ENCODE assay signal across 15 cellular contexts in genomic region chr15:72809329-72809728, GRCh38. TPM values are rescaled to one million over a fixed set of nuclear protein-coding genes. Genes with fewer than 3 reads are reported as not detected.
DNase-seq lines count a peak whose midpoint lies in the region; ATAC-seq and TF ChIP-seq lines count a peak whose summit lies in the region.
"Had no signal": no experiment of that assay in that cellular context is flagged by ENCODE, and none has a peak within 500 bp of the region (broad histone marks: within the 10 kb centered on the region; RNA-seq: fewer than 3 reads in every experiment).

No MANE protein-coding gene starts in this region.

- no peak overlapping the region for H3K9ac ChIP-seq in BLaER1

- no peak for TF ChIP-seq POLR2A in spleen (IDR thresholded peaks at IDR 0.05)

- H3K27me3 ChIP-seq in BLaER1, result no peaks in the 10 kb centered on the region
- peaks cover 0 to 13% (median 0%) of the 10 kb centered on the region in 7 donors for H3K27me3 ChIP-seq in spleen (replicated peaks in 1 of 7)

- no peak overlapping the region for H3K4me3 ChIP-seq in BLaER1
- no peak overlapping the region for H3K4me3 ChIP-seq in spleen

- H3K36me3 ChIP-seq in BLaER1 (no peaks in the 10 kb centered on the region), spleen (no peaks in the 10 kb centered on the region)

- no peaks in the 10 kb centered on the region for H4K20me1 ChIP-seq in BLaER1

- H3K9me3 ChIP-seq in BLaER1 (peaks cover 16% of the 10 kb centered on the region), spleen (no peaks in the 10 kb centered on the region)

- H3K4me1 ChIP-seq in BLaER1 (peaks cover 35% of the 10 kb centered on the region), spleen (peaks cover 0 to 4% (median 0%) of the 10 kb centered on the region in 6 donors)

- ATAC-seq in GM19023 (IDR thresholded peaks at IDR 0.05; ENCODE audit: unreplicated experiment), result no peak

- WGBS in spleen, 5 donors, result 38 to 59% (median 46%) methylated on average over 4 of the region's 4 CpGs

- H3K27ac ChIP-seq in BLaER1 (peak overlapping the region; percentile 56), spleen (no peak overlapping the region)

- intact Hi-C loops in spleen (cut with DNase I; ENCODE audit: low total_unique reads), result no loop called here

- DNase-seq in NOMO-1 treated with DMSO at 0.1 percent for 48 hours (lab: John Stamatoyannopoulos, UW; ENCODE audit: unreplicated experiment) (peak; percentile 5), NOMO-1 treated with dmso at 0.1 percent for 144 hours (lab: John Stamatoyannopoulos, UW; ENCODE audit: unreplicated experiment) (no peak), SW480 (ENCODE audit: low spot score) (peak; percentile 19), myocyte (ENCODE audit: low read depth) (peak; percentile 57), GM13977 (ENCODE audit: low spot score) (no peak), spleen (no peak)
- DNase-seq: H9, Karpas-422, MM.1S, NCI-H1417, NCI-H1930, NCI-H226, NCI-H526 had no signal

- TF ChIP-seq CTCF in GM13977 (IDR thresholded peaks at IDR 0.05; ENCODE audit: extremely low read depth, insufficient read depth, missing control alignments) (no peak), spleen (IDR thresholded peaks at IDR 0.05 in 8 of 11, conservative IDR thresholded peaks at IDR 0.05 in 3 of 11) (no peak)

- in situ Hi-C loops in GM13977 (cut with MboI; ENCODE audit: low pct_unique_long_range_greater_than_20kb, low sequenced_read_pairs, unreplicated experiment), result no loop called here

- H3K4me2 ChIP-seq in BLaER1, result peak overlapping the region; percentile 74

RNA-seq across cellular contexts. Expression of gene ADPGK, which starts 25.8 kb away (rescaled TPM):
- total RNA-seq in myocyte (36.2 and 40.1 TPM in 2 replicates), spleen (100 to 1,000 TPM in 4 of 7 donors, 10 to 100 TPM in 3; 89.0 to 119 (median 103) TPM)
- 33.3 TPM for polyA plus RNA-seq in myocyte (2012)
- 100 to 1,000 TPM in 1 of 3 donors, 10 to 100 TPM in 2; 65.4 to 103 (median 68.0) TPM for polyA plus RNA-seq in spleen

Comparison
In these comparisons a context has a peak if more than half of its experiments do, and no peak if none do; other contexts are left out.
1. DNase-seq: peak in NOMO-1 treated with DMSO at 0.1 percent for 48 hours (single experiment), SW480 (single experiment) and myocyte (single experiment); none in NOMO-1 treated with dmso at 0.1 percent for 144 hours (single experiment), GM13977 (single experiment) and spleen (single experiment).